In the genomic region with DNA sequence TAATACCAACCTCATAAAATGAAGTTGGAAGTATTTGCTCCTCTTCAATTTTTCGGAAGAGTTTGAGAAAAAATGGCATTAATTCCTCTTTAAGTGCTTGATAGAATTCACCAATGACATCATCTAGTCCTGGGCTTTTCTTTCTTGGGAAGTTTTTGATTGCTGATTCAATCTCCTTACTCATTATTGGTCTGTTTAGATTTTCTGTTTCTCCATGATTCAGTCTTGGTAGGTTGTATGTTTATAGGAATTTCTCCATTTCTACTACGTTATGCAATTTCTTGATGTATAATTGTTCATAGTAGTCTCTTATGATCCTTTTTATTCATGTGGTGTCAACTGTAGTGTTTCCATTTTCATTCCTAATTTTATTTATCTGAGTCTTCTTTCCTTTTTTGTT, we compare ENCODE assay signal across 20 cellular contexts.
DNase-seq lines count a peak whose midpoint lies in the region; ATAC-seq and TF ChIP-seq lines count a peak whose summit lies in the region.
"Had no signal": no experiment of that assay in that cellular context is flagged by ENCODE, and none has a peak within 500 bp of the region (broad histone marks: within the 10 kb centered on the region; RNA-seq: fewer than 3 reads in every experiment).

No MANE protein-coding gene starts in this region.

- CTCF ChIA-PET in HCT116 (lab: Charles Lee): no interaction called here

- 80 to 83% methylated on average over 2 of the region's 2 CpGs for WGBS in thyroid gland, 2 donors

- no peak for TF ChIP-seq POLR2A in HCT116 (IDR thresholded peaks at IDR 0.05; ENCODE audit: borderline replicate concordance, extremely low read depth, insufficient read depth, insufficient read length)
- no peak for TF ChIP-seq POLR2A in thyroid gland (IDR thresholded peaks at IDR 0.05)

- H3K27ac ChIP-seq in ACC112 (ENCODE audit: low read depth, low read length): peak overlapping the region; percentile 68
- no peak overlapping the region for H3K27ac ChIP-seq in HCT116 (ENCODE audit: low read depth, low read length)
- H3K27ac ChIP-seq in thyroid gland: no peak overlapping the region
- H3K27ac ChIP-seq: colonic mucosa, left ventricle myocardium inferior, RWPE1, testis had no signal

- H3K4me3 ChIP-seq in ACC112 (ENCODE audit: low read depth, low read length) (no peak overlapping the region), HCT116 (replicated peaks in 1 of 2; ENCODE audit: low read depth in 1 of 2, low read length in 2 of 2) (no peak overlapping the region), fibroblast of the aortic adventitia (ENCODE audit: low read depth, low read length) (no peak overlapping the region), thyroid gland (replicated peaks in 1 of 3) (no peak overlapping the region)
- H3K4me3 ChIP-seq: colonic mucosa, left ventricle myocardium inferior, mucosa of descending colon, testis had no signal

- BruUV-seq in HCT116 (replicated peaks; lab: Mats Ljungman, UMichigan): no TSS peak

- H4K20me1 ChIP-seq in HCT116 (ENCODE audit: insufficient read depth): no peaks in the 10 kb centered on the region

- intact Hi-C loops in HCT116 (cut with micrococcal nuclease) (no loop called here), thyroid gland (cut with DNase I) (no loop called here)

- H3K79me2 ChIP-seq in ACC112 (ENCODE audit: control insufficient read depth, insufficient read depth, low read length, unreplicated experiment): no peaks in the 10 kb centered on the region
- H3K79me2 ChIP-seq in HCT116 (ENCODE audit: insufficient read depth, low read length): no peaks in the 10 kb centered on the region

- RAD21 ChIA-PET in HCT116 (lab: Charles Lee; ENCODE audit: low non-redundant PET in 1 of 2, low total read pairs in 2 of 2, uncharacterized antibody in 2 of 2, unreplicated experiment in 2 of 2): no interaction called here

- ATAC-seq in HCT116: no peak
- ATAC-seq: mucosa of descending colon, T-cell had no signal

- no peaks in the 10 kb centered on the region for H3K9me2 ChIP-seq in HCT116 (ENCODE audit: insufficient read depth)

- H2AFZ ChIP-seq in ACC112 (ENCODE audit: low read length, unreplicated experiment) (no peak overlapping the region), HCT116 (ENCODE audit: low read depth, low read length, poor library complexity, severe bottlenecking) (peak overlapping the region; percentile 5)

- no peaks in the 10 kb centered on the region for H3K27me3 ChIP-seq in ACC112 (ENCODE audit: insufficient read depth, low read length)
- no peaks in the 10 kb centered on the region for H3K27me3 ChIP-seq in HCT116 (ENCODE audit: insufficient read depth, low read length)
- H3K27me3 ChIP-seq in thyroid gland: no peaks in the 10 kb centered on the region
- H3K27me3 ChIP-seq: colonic mucosa, testis had no signal

- TF ChIP-seq CTCF in HCT116 (IDR thresholded peaks at IDR 0.05 in 2 of 3, conservative IDR thresholded peaks at IDR 0.05 in 1 of 3; ENCODE audit: borderline replicate concordance in 1 of 3, insufficient read depth in 1 of 3, low read depth in 2 of 3, low read length in 2 of 3) (no peak), fibroblast of the aortic adventitia (IDR thresholded peaks at IDR 0.05; ENCODE audit: insufficient read depth, low read length) (no peak), thyroid gland (IDR thresholded peaks at IDR 0.05) (no peak)

- H3K36me3 ChIP-seq in ACC112 (ENCODE audit: insufficient read depth, low read length) (no peaks in the 10 kb centered on the region), HCT116 (ENCODE audit: control insufficient read depth in 1 of 2, insufficient read depth in 2 of 2, low read length in 2 of 2) (no peaks in the 10 kb centered on the region), thyroid gland (no peaks in the 10 kb centered on the region)
- H3K36me3 ChIP-seq: colonic mucosa, left ventricle myocardium inferior had no signal

- DNase-seq in HCT116 (ENCODE audit: low read depth, low spot score) (no peak), astrocyte of the hippocampus (ENCODE audit: low read depth, low spot score) (peak; percentile 25), fibroblast of the aortic adventitia (ENCODE audit: low read depth) (peak; percentile 38), COLO829 (ENCODE audit: low spot score) (no peak), thyroid gland (no peak)
- no peak for DNase-seq in activated CD4-positive, alpha-beta T cell treated with anti-CD3 and anti-CD28 coated beads for 48 hours
- DNase-seq in stimulated activated naive CD4-positive, alpha-beta T cell treated with Interleukin-2 at 50 U/mL for 16 hours (lab: John Stamatoyannopoulos, UW): no peak
- DNase-seq: activated CD4-positive, alpha-beta T cell treated with anti-CD3 and anti-CD28 coated beads, Interleukin-2, amount 50 U/mL, for 48 hours; activated naive CD4-positive, alpha-beta T cell treated with Interleukin-2 at 50 U/mL for 16 hours; aorta; CD8-positive, alpha-beta memory T cell; colonic mucosa; left ventricle myocardium inferior; mucosa of descending colon; NCI-H1105; NCI-H2081 treated with DMSO at 0.1 percent for 48 hours; T-cell; testis had no signal

- peaks cover 40% of the 10 kb centered on the region for H3K4me1 ChIP-seq in ACC112 (ENCODE audit: control insufficient read depth, insufficient read depth, low read length, unreplicated experiment)
- H3K4me1 ChIP-seq in HCT116 (ENCODE audit: control insufficient read depth in 1 of 2, insufficient read depth in 2 of 2, low read length in 2 of 2): peaks cover 19 to 43% of the 10 kb centered on the region in 2 experiments
- no peaks in the 10 kb centered on the region for H3K4me1 ChIP-seq in thyroid gland
- H3K4me1 ChIP-seq: colonic mucosa, left ventricle myocardium inferior, testis had no signal

- H3K4me2 ChIP-seq in HCT116 (ENCODE audit: low read length): no peak overlapping the region

- POLR2A ChIA-PET in HCT116 (lab: Charles Lee): no interaction called here

- no peaks in the 10 kb centered on the region for H3K9me3 ChIP-seq in HCT116 (ENCODE audit: control insufficient read depth in 1 of 2, insufficient read depth in 1 of 2, low read depth in 1 of 2, low read length in 2 of 2)
- H3K9me3 ChIP-seq in thyroid gland: no peaks in the 10 kb centered on the region
- H3K9me3 ChIP-seq: colonic mucosa, mucosa of descending colon, testis had no signal

- H3K9ac ChIP-seq in HCT116 (ENCODE audit: low read length): no peak overlapping the region

- TF ChIP-seq RAD21 in HCT116 (IDR thresholded peaks at IDR 0.05; ENCODE audit: low read depth): no peak

TF ChIP-seq in HCT116, 20 proteins besides CTCF, POLR2A, EP300 and RAD21:
- TF ChIP-seq, protein P1, sequence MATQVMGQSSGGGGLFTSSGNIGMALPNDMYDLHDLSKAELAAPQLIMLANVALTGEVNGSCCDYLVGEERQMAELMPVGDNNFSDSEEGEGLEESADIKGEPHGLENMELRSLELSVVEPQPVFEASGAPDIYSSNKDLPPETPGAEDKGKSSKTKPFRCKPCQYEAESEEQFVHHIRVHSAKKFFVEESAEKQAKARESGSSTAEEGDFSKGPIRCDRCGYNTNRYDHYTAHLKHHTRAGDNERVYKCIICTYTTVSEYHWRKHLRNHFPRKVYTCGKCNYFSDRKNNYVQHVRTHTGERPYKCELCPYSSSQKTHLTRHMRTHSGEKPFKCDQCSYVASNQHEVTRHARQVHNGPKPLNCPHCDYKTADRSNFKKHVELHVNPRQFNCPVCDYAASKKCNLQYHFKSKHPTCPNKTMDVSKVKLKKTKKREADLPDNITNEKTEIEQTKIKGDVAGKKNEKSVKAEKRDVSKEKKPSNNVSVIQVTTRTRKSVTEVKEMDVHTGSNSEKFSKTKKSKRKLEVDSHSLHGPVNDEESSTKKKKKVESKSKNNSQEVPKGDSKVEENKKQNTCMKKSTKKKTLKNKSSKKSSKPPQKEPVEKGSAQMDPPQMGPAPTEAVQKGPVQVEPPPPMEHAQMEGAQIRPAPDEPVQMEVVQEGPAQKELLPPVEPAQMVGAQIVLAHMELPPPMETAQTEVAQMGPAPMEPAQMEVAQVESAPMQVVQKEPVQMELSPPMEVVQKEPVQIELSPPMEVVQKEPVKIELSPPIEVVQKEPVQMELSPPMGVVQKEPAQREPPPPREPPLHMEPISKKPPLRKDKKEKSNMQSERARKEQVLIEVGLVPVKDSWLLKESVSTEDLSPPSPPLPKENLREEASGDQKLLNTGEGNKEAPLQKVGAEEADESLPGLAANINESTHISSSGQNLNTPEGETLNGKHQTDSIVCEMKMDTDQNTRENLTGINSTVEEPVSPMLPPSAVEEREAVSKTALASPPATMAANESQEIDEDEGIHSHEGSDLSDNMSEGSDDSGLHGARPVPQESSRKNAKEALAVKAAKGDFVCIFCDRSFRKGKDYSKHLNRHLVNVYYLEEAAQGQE (IDR thresholded peaks at IDR 0.05; ENCODE audit: low read depth): no peak
- TF ChIP-seq ELF1 (IDR thresholded peaks at IDR 0.05; ENCODE audit: borderline replicate concordance, low read depth) (no peak), SRF (IDR thresholded peaks at IDR 0.05; ENCODE audit: low read depth) (no peak)
- TF ChIP-seq, protein P2, sequence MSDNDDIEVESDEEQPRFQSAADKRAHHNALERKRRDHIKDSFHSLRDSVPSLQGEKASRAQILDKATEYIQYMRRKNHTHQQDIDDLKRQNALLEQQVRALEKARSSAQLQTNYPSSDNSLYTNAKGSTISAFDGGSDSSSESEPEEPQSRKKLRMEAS (IDR thresholded peaks at IDR 0.05): no peak

Comparison
In these comparisons a context has a peak if more than half of its experiments do, and no peak if none do; other contexts are left out.
1. DNase-seq: peak in astrocyte of the hippocampus (single experiment) and fibroblast of the aortic adventitia (single experiment); none in HCT116 (single experiment), activated CD4-positive, alpha-beta T cell treated with anti-CD3 and anti-CD28 coated beads for 48 hours (single experiment), COLO829 (single experiment), thyroid gland (0 of 2) and stimulated activated naive CD4-positive, alpha-beta T cell treated with Interleukin-2 at 50 U/mL for 16 hours (single experiment).